8 cellular contexts compared by ENCODE assay signal in the genomic region with DNA sequence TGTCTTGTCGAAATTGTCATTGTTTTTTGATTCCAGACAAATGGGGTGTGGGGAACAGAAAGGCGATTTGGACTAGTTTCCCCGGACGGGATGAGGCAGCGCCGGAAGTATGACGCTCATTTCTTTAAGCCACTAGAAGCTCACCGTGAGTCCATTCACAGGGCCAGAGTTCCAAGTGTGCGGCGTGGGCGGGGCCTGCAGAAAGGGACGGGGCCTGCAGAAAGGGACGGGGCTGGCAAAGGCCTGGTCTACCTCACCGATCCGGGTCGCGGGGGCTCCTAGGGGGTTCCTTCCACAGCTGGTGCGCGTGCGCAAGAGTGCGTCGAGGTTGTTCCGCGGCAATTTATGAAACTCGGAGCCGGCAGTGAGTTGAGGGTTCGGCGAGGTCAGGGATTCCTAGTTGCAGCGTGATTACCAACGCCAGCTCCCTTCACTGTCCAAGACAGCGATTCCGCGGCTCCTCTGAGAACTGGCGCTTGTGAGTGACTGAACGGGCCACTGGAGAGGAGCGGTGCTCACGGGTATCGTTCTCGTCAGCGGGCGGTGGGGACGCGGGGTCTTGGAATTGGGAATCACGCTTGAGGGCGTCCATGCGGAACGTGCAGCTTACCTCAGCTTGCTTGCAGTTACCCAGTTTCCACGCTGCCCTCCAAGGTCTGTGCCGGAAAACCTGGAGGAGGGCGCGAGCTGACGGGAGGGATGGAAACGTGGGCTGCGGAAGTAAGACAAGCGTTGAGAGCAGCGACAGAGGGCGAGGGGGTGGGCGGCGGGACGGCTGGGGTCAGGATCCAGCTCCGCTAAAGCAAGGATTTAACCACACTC. TPM values are rescaled to one million over a fixed set of nuclear protein-coding genes. Genes with fewer than 3 reads are reported as not detected.
DNase-seq lines count a peak whose midpoint lies in the region; ATAC-seq and TF ChIP-seq lines count a peak whose summit lies in the region.

A gene (plus strand): TSS at position 219 of the 822 bp plus-strand sequence. CDS start 5,847 bp downstream, outside the sequence.

- WGBS in esophagus squamous epithelium, 2 donors: 1% methylated on average over 25 to 29 of the region's 61 CpGs

- peaks cover 19% of the 10 kb centered on the region for H3K4me1 Mint-ChIP-seq in activated CD4-positive, alpha-beta memory T cell treated with anti-CD3 and anti-CD28 coated beads for 36 hours (ENCODE audit: low read depth)

- intact Hi-C loops in activated CD4-positive, alpha-beta memory T cell treated with anti-CD3 and anti-CD28 coated beads for 36 hours (cut with micrococcal nuclease): no loop called here
- intact Hi-C loops in esophagus squamous epithelium (cut with DNase I): no loop called here

- H3K27ac Mint-ChIP-seq in activated CD4-positive, alpha-beta memory T cell treated with anti-CD3 and anti-CD28 coated beads for 36 hours: no peak within 1 kb of the TSS

- H3K27ac ChIP-seq in esophagus squamous epithelium (peak within 1 kb of the TSS; percentile 53 to 78 (median 68)), muscle layer of duodenum (ENCODE audit: low read length) (no peak within 1 kb of the TSS), stomach smooth muscle (ENCODE audit: low read length) (no peak within 1 kb of the TSS)

- H3K4me3 ChIP-seq in esophagus squamous epithelium: peak within 1 kb of the TSS; percentile 48 to 86 (median 60)
- H3K4me3 ChIP-seq in muscle layer of duodenum (ENCODE audit: low read depth in 1 of 2, low read length in 2 of 2): peak within 1 kb of the TSS; percentile 74 to 80
- H3K4me3 ChIP-seq in stomach smooth muscle (ENCODE audit: low read length in 2 of 2): peak within 1 kb of the TSS; percentile 78 to 80

- no peaks in the 10 kb centered on the region for H3K9me3 ChIP-seq in esophagus squamous epithelium
- no peaks in the 10 kb centered on the region for H3K9me3 ChIP-seq in muscle layer of duodenum (ENCODE audit: control insufficient read depth in 1 of 2, low read length in 2 of 2)
- no peaks in the 10 kb centered on the region for H3K9me3 ChIP-seq in stomach smooth muscle (ENCODE audit: control insufficient read depth in 2 of 2, low read length in 2 of 2)

- DNase-seq in activated gamma-delta T cell treated with Interleukin-2 at 50 U/mL for 16 hours (peak; percentile 12), activated gamma-delta T cell (lab: John Stamatoyannopoulos, UW) (no peak), NCI-H1436 (lab: John Stamatoyannopoulos, UW) (peak; percentile 77), esophagus squamous epithelium (lab: John Stamatoyannopoulos, UW) (peak; percentile 4)
- peak; percentile 65 for DNase-seq in activated CD4-positive, alpha-beta memory T cell treated with anti-CD3 and anti-CD28 coated beads for 36 hours

- H3K27me3 Mint-ChIP-seq in activated CD4-positive, alpha-beta memory T cell treated with anti-CD3 and anti-CD28 coated beads for 36 hours: peaks cover 45% of the 10 kb centered on the region

- TF ChIP-seq CTCF in esophagus squamous epithelium (IDR thresholded peaks at IDR 0.05): no peak

- H3K36me3 ChIP-seq in esophagus squamous epithelium (no peaks in the 10 kb centered on the region), muscle layer of duodenum (ENCODE audit: control insufficient read depth in 1 of 2, insufficient read depth in 2 of 2, low read length in 2 of 2) (no peaks in the 10 kb centered on the region), stomach smooth muscle (ENCODE audit: control insufficient read depth in 2 of 2, insufficient read depth in 2 of 2, low read length in 2 of 2) (no peaks in the 10 kb centered on the region)

- no peaks in the 10 kb centered on the region for H3K36me3 Mint-ChIP-seq in activated CD4-positive, alpha-beta memory T cell treated with anti-CD3 and anti-CD28 coated beads for 36 hours

- TF ChIP-seq POLR2A in esophagus squamous epithelium (IDR thresholded peaks at IDR 0.05): no peak

- H3K4me3 Mint-ChIP-seq in activated CD4-positive, alpha-beta memory T cell treated with anti-CD3 and anti-CD28 coated beads for 36 hours: peak within 1 kb of the TSS; percentile 77

- H3K9me3 Mint-ChIP-seq in activated CD4-positive, alpha-beta memory T cell treated with anti-CD3 and anti-CD28 coated beads for 36 hours: no peaks in the 10 kb centered on the region

- ATAC-seq in HG02678 (IDR thresholded peaks at IDR 0.05; ENCODE audit: unreplicated experiment): peak; percentile 67

- POLR2A ChIA-PET in activated CD4-positive, alpha-beta memory T cell treated with anti-CD3 and anti-CD28 coated beads for 36 hours (lab: Charles Lee): no interaction called here

- H3K4me1 ChIP-seq in esophagus squamous epithelium (peaks cover 0 to 18% (median 4%) of the 10 kb centered on the region in 3 donors), muscle layer of duodenum (ENCODE audit: control insufficient read depth in 1 of 2, insufficient read depth in 2 of 2, low read length in 2 of 2) (peaks cover 0 to 6% of the 10 kb centered on the region in 2 donors), stomach smooth muscle (ENCODE audit: control insufficient read depth, insufficient read depth, low read length) (peaks cover 6% of the 10 kb centered on the region)

- H3K9ac ChIP-seq in stomach smooth muscle (ENCODE audit: low read length in 2 of 2): peak within 1 kb of the TSS; percentile 39 to 48

- CTCF ChIA-PET in activated CD4-positive, alpha-beta memory T cell treated with anti-CD3 and anti-CD28 coated beads for 36 hours (lab: Charles Lee): interaction anchor here (0.8 to 1.3 kb wide), 3 partner anchors 114 to 243 kb away, joined by 3 to 4 read pairs (median 3); a partner anchor contains a TSS

- peaks cover 0 to 11% (median 0%) of the 10 kb centered on the region in 4 donors for H3K27me3 ChIP-seq in esophagus squamous epithelium
- no peaks in the 10 kb centered on the region for H3K27me3 ChIP-seq in muscle layer of duodenum (ENCODE audit: low read depth, low read length)
- peaks cover 0 to 15% of the 10 kb centered on the region in 2 donors for H3K27me3 ChIP-seq in stomach smooth muscle (ENCODE audit: control insufficient read depth in 1 of 2, insufficient read depth in 2 of 2, low read length in 2 of 2)

RNA-seq across cellular contexts. Expression of the gene that starts here (rescaled TPM):
- under 1 TPM; 0.57 to 0.68 TPM for total RNA-seq in activated CD4-positive, alpha-beta memory T cell treated with anti-CD3 and anti-CD28 coated beads for 36 hours
- total RNA-seq in esophagus squamous epithelium: 1 to 10 TPM in 3 of 4 donors, under 1 TPM in 1; 0.91 to 3.2 (median 2.0) TPM

Comparison
In these comparisons a context has a peak if more than half of its experiments do, and no peak if none do; other contexts are left out.
1. Peak in DNase-seq in activated CD4-positive, alpha-beta memory T cell treated with anti-CD3 and anti-CD28 coated beads for 36 hours; RNA of the gene not detected or under 1 TPM.
2. H3K27ac ChIP-seq: peak in esophagus squamous epithelium (4 of 4); none in muscle layer of duodenum (single experiment) and stomach smooth muscle (single experiment).
3. Peak in every context shown above with its lines, with median percentiles within 50 percentile points of each other: H3K4me3 ChIP-seq.